Comparison of ENCODE assay signal across 7 cellular contexts in the genomic region with DNA sequence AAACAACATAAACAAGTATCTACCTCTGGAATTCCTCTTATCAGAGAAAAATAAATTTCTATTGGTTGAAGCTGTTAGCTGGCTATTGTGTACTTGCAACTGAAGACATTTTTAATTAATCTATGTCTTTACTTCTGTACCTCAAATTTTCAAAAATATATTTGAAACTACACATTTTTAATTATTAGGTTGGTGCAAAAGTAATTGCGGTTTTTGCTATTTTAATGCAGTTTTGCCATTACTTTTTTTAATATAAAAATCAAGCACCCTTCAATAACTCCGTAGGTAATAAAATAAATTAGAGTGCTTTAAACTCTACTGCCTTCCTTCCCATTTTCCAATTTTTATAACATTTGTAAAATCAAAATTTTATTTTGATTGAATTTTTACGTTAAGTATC.
"Had no signal": no experiment of that assay in that cellular context is flagged by ENCODE, and none has a peak within 500 bp of the region (broad histone marks: within the 10 kb centered on the region; RNA-seq: fewer than 3 reads in every experiment).

No MANE protein-coding gene starts in this region.

- H3K4me3 ChIP-seq: GM12878 had no signal

- DNase-seq: GDM1, GF-D8 had no signal

- FAIRE-seq: GM12878, GM12891, GM12892, GM18507, GM19239 had no signal

- ATAC-seq: GM12878 had no signal
